24 cellular contexts compared by ENCODE assay signal in the genomic region with DNA sequence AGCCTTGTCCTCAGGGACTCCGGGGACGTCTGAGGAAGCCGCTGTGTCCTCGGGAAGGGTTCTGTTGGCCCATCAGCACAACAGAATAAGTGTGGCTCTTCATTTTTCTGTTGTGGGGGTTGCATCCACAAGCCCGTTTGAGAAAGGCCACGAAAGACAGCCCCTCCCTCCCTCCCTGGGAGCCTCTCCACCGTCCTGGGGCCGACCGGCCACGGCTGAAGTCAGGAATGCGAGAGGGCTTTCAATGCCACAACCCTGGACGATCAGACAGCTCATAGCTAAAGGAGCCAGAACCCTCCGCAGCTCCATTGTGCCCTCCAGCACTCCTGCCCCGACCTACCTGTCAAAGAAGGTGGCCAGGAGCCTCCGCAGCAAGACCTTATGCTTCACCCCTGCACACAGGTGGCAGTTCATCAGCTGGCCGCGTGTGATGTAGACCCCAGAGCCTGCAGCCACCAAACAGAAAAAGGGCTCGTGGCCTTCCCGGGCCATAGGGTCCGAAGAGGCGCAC. TPM values are rescaled to one million over a fixed set of nuclear protein-coding genes. Genes with fewer than 3 reads are reported as not detected.
A peak's percentile ranks its signal among the peaks of the same experiment; 100 is the strongest.
DNase-seq lines count a peak whose midpoint lies in the region; ATAC-seq, FAIRE-seq and TF ChIP-seq lines count a peak whose summit lies in the region.
"Had no signal": no experiment of that assay in that cellular context is flagged by ENCODE, and none has a peak within 500 bp of the region (broad histone marks: within the 10 kb centered on the region; RNA-seq: fewer than 3 reads in every experiment).

No MANE protein-coding gene starts in this region.

- no peak overlapping the region for H2BK12ac ChIP-seq in H1 (ENCODE audit: low read depth, low read length)

- no peak for ATAC-seq in HG03571 (IDR thresholded peaks at IDR 0.05; ENCODE audit: unreplicated experiment)
- ATAC-seq: HCT116 had no signal

- H3K79me2 ChIP-seq in H1 (ENCODE audit: control insufficient read depth in 1 of 2, insufficient read depth in 2 of 2, low read length in 2 of 2), result no peaks in the 10 kb centered on the region; a peak in 1 of 4 replicates
- peaks cover 22% of the 10 kb centered on the region for H3K79me2 ChIP-seq in osteoblast (ENCODE audit: insufficient read depth, low read length)

- H3K4me1 Mint-ChIP-seq in CD14-positive monocyte, result no peaks in the 10 kb centered on the region

- peaks cover 0 to 2% (median 0%) of the 10 kb centered on the region in 3 donors for H3K27me3 Mint-ChIP-seq in CD14-positive monocyte (ENCODE audit: low read depth in 3 of 3)
- H3K27me3 Mint-ChIP-seq: progenitor cell of endocrine pancreas; stimulated activated naive CD8-positive, alpha-beta T cell treated with anti-CD3 and anti-CD28 coated beads, Interleukin-15, Interleukin-2, amounts not matched to agents 100 ng/mL and 50 ng/mL, for 24 hours had no signal

- no peak overlapping the region for H2BK120ac ChIP-seq in H1 (replicated peaks; ENCODE audit: low read depth, low read length)

- H2BK15ac ChIP-seq in H1 (ENCODE audit: low read length), result no peak overlapping the region

- H3K14ac ChIP-seq in H1 (ENCODE audit: insufficient read length), result no peak overlapping the region

- DNase-seq in BE2C, result peak; percentile 3
- peak; percentile 27 for DNase-seq in CD14-positive monocyte (ENCODE audit: low spot score)
- no peak for DNase-seq in H1 (ENCODE audit: low read depth in 1 of 2, low spot score in 2 of 2)
- DNase-seq in osteoblast (ENCODE audit: insufficient read length, low spot score, missing footprints), result peak; percentile 76
- DNase-seq in mesenteric fat pad (ENCODE audit: low spot score), result no peak
- no peak for DNase-seq in NCI-H446 (lab: John Stamatoyannopoulos, UW)
- DNase-seq: activated CD4-positive, alpha-beta T cell treated with anti-CD3 and anti-CD28 coated beads for 48 hours; activated CD8-positive, alpha-beta memory T cell treated with anti-CD3 and anti-CD28 coated beads for 24 hours; Calu3; DND-41; effector CD8-positive, alpha-beta T cell; Kasumi-1; mammary epithelial cell; NCI-H1436 treated with DMSO at 0.1 percent for 48 hours; NCI-H2107; NCI-H82 had no signal

- CTCF ChIA-PET in H1 (lab: Charles Lee; ENCODE audit: partially characterized antibody), result interaction anchor here (1.0 to 1.6 kb wide), 6 partner anchors 12 to 123 kb away, joined by 3 read pairs; no protein-coding TSS in a partner anchor

- no peaks in the 10 kb centered on the region for H3K23me2 ChIP-seq in H1 (ENCODE audit: low read depth, low read length)

- no peak for FAIRE-seq in H1 (lab: Jason Lieb, UNC)
- FAIRE-seq: colon, GM18507 had no signal

- H2AFZ ChIP-seq in H1 (ENCODE audit: low read length) (no peak overlapping the region), osteoblast (ENCODE audit: low read length) (no peak overlapping the region)

- POLR2A ChIA-PET in H1 (lab: Charles Lee; ENCODE audit: partially characterized antibody), result no interaction called here

- H3K9me3 ChIP-seq in BE2C (no peaks in the 10 kb centered on the region), H1 (ENCODE audit: insufficient read depth in 2 of 2, low read depth in 1 of 2, low read length in 1 of 2) (no peaks in the 10 kb centered on the region), osteoblast (ENCODE audit: low read depth, low read length) (no peaks in the 10 kb centered on the region)

- TF ChIP-seq RAD21 in H1 (IDR thresholded peaks at IDR 0.05 in 1 of 2, conservative IDR thresholded peaks at IDR 0.05 in 1 of 2; ENCODE audit: low read depth in 2 of 2, low read length in 2 of 2), result no peak

- H3K4me2 ChIP-seq in H1 (ENCODE audit: insufficient read depth in 1 of 2, low read depth in 2 of 2, low read length in 2 of 2) (no peak overlapping the region), osteoblast (ENCODE audit: insufficient read depth, low read length) (no peak overlapping the region)

- no peak overlapping the region for H3K9ac ChIP-seq in H1 (replicated peaks in 1 of 4; ENCODE audit: extremely low read depth in 1 of 4, low read depth in 3 of 4, low read length in 3 of 4)

- H3K4me1 ChIP-seq in BE2C, result peaks cover 8% of the 10 kb centered on the region
- peaks cover 0 to 48% (median 26%) of the 10 kb centered on the region in 4 experiments; a peak in 6 of 7 replicates for H3K4me1 ChIP-seq in H1 (replicated peaks in 1 of 4; ENCODE audit: control insufficient read depth in 3 of 4, insufficient read depth in 4 of 4, low read length in 3 of 4)
- peaks cover 2% of the 10 kb centered on the region for H3K4me1 ChIP-seq in osteoblast (ENCODE audit: insufficient read depth, low read length)

- 89% methylated on average over 15 of the region's 21 CpGs; no CpG with 5 or more reads in 1 of the 2 experiments for WGBS in H1 (ENCODE audit: extremely low coverage in 1 of 2, insufficient coverage in 1 of 2, insufficient read length in 1 of 2, insufficient replicate concordance in 2 of 2, low coverage in 1 of 2, low lambda C conversion rate in 2 of 2, missing lambda C conversion rate in 1 of 2), 2 experiments

- no peak overlapping the region for H3K56ac ChIP-seq in H1 (replicated peaks; ENCODE audit: insufficient read length, low read depth, low read length)

- no peak overlapping the region for H3K18ac ChIP-seq in H1 (ENCODE audit: extremely low read depth, low read length)

- H3K79me1 ChIP-seq in H1 (ENCODE audit: low read depth, low read length), result peaks cover 3% of the 10 kb centered on the region; the same call in 1 of the 2 replicates

- H2BK20ac ChIP-seq in H1 (ENCODE audit: low read length), result no peak overlapping the region

- no peak overlapping the region for H4K8ac ChIP-seq in H1 (ENCODE audit: extremely low read depth, insufficient read depth, low read length)

- H3K27ac Mint-ChIP-seq in CD14-positive monocyte, result peak overlapping the region in 1 of 7 donors; percentile 10
- H3K27ac Mint-ChIP-seq: progenitor cell of endocrine pancreas; stimulated activated naive CD8-positive, alpha-beta T cell treated with anti-CD3 and anti-CD28 coated beads, Interleukin-15, Interleukin-2, amounts not matched to agents 100 ng/mL and 50 ng/mL, for 24 hours had no signal

- H4K5ac ChIP-seq in H1 (ENCODE audit: insufficient read length, low read depth, low read length), result no peak overlapping the region

- peak overlapping the region; percentile 66 for H2BK5ac ChIP-seq in H1 (ENCODE audit: low read depth, low read length)

- H2AK5ac ChIP-seq in H1 (ENCODE audit: low read depth, low read length), result no peak overlapping the region; the same call in 1 of the 2 replicates

- H3K27me3 ChIP-seq in BE2C, result no peaks in the 10 kb centered on the region
- no peaks in the 10 kb centered on the region for H3K27me3 ChIP-seq in H1 (replicated peaks in 1 of 4; ENCODE audit: control insufficient read depth in 3 of 4, extremely low read depth in 1 of 4, insufficient read depth in 3 of 4, low read length in 3 of 4)
- no peaks in the 10 kb centered on the region for H3K27me3 ChIP-seq in osteoblast (ENCODE audit: insufficient read depth, low read length)

- H3K27ac ChIP-seq in H1 (ENCODE audit: low read depth, low read length), result no peak overlapping the region
- no peak overlapping the region for H3K27ac ChIP-seq in osteoblast (ENCODE audit: low read depth, low read length)
- H3K27ac ChIP-seq: C4-2B, HL-60 had no signal

- intact Hi-C loops in CD14-positive monocyte (cut with micrococcal nuclease), result no loop called here

- TF ChIP-seq POLR2A in H1 (IDR thresholded peaks at IDR 0.05; ENCODE audit: control extremely low read depth in 1 of 2, low read depth in 2 of 2, low read length in 2 of 2), result no peak

- H3K4me3 ChIP-seq in BE2C (ENCODE audit: low read depth, low read length) (no peak overlapping the region), H1 (ENCODE audit: extremely low read depth in 1 of 4, insufficient read depth in 2 of 4, low read depth in 3 of 4, low read length in 4 of 4) (no peak overlapping the region), osteoblast (ENCODE audit: insufficient read depth, low read length) (no peak overlapping the region)

- no peaks in the 10 kb centered on the region for H3K36me3 ChIP-seq in BE2C
- H3K36me3 ChIP-seq in H1 (ENCODE audit: control insufficient read depth in 2 of 4, insufficient read depth in 4 of 4, low read length in 3 of 4), result no peaks in the 10 kb centered on the region; a peak in 1 of 8 replicates
- peaks cover 21% of the 10 kb centered on the region for H3K36me3 ChIP-seq in osteoblast (ENCODE audit: insufficient read depth, low read length)

- H4K20me1 ChIP-seq in H1 (replicated peaks in 1 of 2; ENCODE audit: control insufficient read depth in 1 of 2, insufficient read depth in 2 of 2, low read length in 2 of 2) (peaks cover 0 to 6% of the 10 kb centered on the region in 2 experiments), osteoblast (ENCODE audit: insufficient read depth, low read length) (peaks cover 50% of the 10 kb centered on the region)

- peaks cover 41 to 79% of the 10 kb centered on the region in 2 donors for H3K36me3 Mint-ChIP-seq in CD14-positive monocyte

- no peak overlapping the region for H3K23ac ChIP-seq in H1 (ENCODE audit: insufficient read length)

- H3K4ac ChIP-seq in H1 (replicated peaks; ENCODE audit: insufficient read length, low read depth, low read length), result no peak overlapping the region

- H3K4me3 Mint-ChIP-seq in CD14-positive monocyte, result no peak overlapping the region
- H3K4me3 Mint-ChIP-seq: stimulated activated naive CD8-positive, alpha-beta T cell treated with anti-CD3 and anti-CD28 coated beads, Interleukin-15, Interleukin-2, amounts not matched to agents 100 ng/mL and 50 ng/mL, for 24 hours had no signal

- TF ChIP-seq CTCF in BE2C (IDR thresholded peaks at IDR 0.05; ENCODE audit: low read depth, low read length), result no peak
- TF ChIP-seq CTCF in CD14-positive monocyte (IDR thresholded peaks at IDR 0.05), result no peak
- TF ChIP-seq CTCF in H1 (IDR thresholded peaks at IDR 0.05; ENCODE audit: control extremely low read depth in 1 of 3, insufficient read depth in 1 of 3, low read depth in 1 of 3, low read length in 3 of 3), result no peak
- no peak for TF ChIP-seq CTCF in osteoblast (IDR thresholded peaks at IDR 0.05; ENCODE audit: extremely low read depth, low read depth, low read length)

- peaks cover 0 to 2% (median 0%) of the 10 kb centered on the region in 7 donors for H3K9me3 Mint-ChIP-seq in CD14-positive monocyte
- H3K9me3 Mint-ChIP-seq: stimulated activated naive CD8-positive, alpha-beta T cell treated with anti-CD3 and anti-CD28 coated beads, Interleukin-15, Interleukin-2, amounts not matched to agents 100 ng/mL and 50 ng/mL, for 24 hours had no signal

- no peak for TF ChIP-seq EP300 in H1 (IDR thresholded peaks at IDR 0.05; ENCODE audit: borderline replicate concordance in 1 of 2, low read depth in 2 of 2, low read length in 2 of 2)

- H4K91ac ChIP-seq in H1 (replicated peaks; ENCODE audit: insufficient read length, low read length), result no peak overlapping the region

RNA-seq across cellular contexts. Expression of a gene that starts 52.4 kb away (rescaled TPM):
- polyA plus RNA-seq in BE2C (2012; ENCODE audit: insufficient read depth, insufficient read length, low read depth), result 81.2 TPM
- 10 to 100 TPM; 35.8 to 52.5 TPM for polyA plus RNA-seq in CD14-positive monocyte
- 59.3 and 63.1 TPM in 2 replicates for total RNA-seq in H1 (2021; fragmentation: NEBNext Ultra II Directional; extraction: Animal tissue kit (Norgen Biotek cat#: 25700))
- 85.2 and 105 TPM in 2 replicates for polyA plus RNA-seq in H1 (2011; rRNA removed)
- 74.8 TPM for polyA plus RNA-seq in H1 (2011; cell fraction: cytosol; rRNA removed)
- 68.0 TPM for polyA plus RNA-seq in H1 (2011; cell fraction: nucleus; rRNA removed)
- 40.4 to 56.7 TPM (median 50.5 TPM) in 4 replicates for polyA plus RNA-seq in H1 (2012, experiment 1 of 2)
- 65.3 TPM for polyA plus RNA-seq in H1 (2012, experiment 2 of 2)
- 51.1 TPM for polyA plus RNA-seq in H1 (2013, experiment 1 of 2)
- 54.0 TPM for polyA plus RNA-seq in H1 (2013, experiment 2 of 2)
- polyA minus RNA-seq in H1 (2011; rRNA and poly(A)+ RNA removed), result 21.6 and 41.3 TPM in 2 replicates
- 26.6 TPM for polyA minus RNA-seq in H1 (2011; cell fraction: cytosol; rRNA and poly(A)+ RNA removed)
- polyA minus RNA-seq in H1 (2011; cell fraction: nucleus; rRNA and poly(A)+ RNA removed), result 19.2 TPM
- 29.0 and 32.1 TPM in 2 replicates for total RNA-seq in osteoblast
- 36.3 TPM for total RNA-seq in mesenteric fat pad

Comparison
In these comparisons a context has a peak if more than half of its experiments do, and no peak if none do; other contexts are left out.
1. DNase-seq: peak in BE2C (single experiment), CD14-positive monocyte (single experiment) and osteoblast (single experiment); none in H1 (0 of 2), mesenteric fat pad (single experiment) and NCI-H446 (0 of 2).